In the genomic region with DNA sequence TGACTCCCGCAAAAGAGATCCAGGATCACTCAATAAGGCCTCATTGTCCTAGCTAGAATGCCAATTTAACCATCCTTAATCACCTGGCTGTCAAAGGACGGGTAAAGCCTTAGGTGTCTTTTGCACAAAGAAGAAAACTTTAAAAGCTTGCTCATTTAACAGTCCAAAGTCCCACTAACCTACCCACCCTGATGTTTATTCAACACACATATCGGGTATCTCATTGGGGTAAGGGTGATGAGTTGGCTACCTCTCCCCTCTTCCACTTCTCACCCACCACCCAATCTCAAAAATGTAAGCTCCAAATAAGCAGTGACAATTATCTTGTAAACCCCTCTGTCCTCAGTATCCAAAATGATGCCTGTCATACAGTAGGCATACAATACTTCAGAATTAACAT, we compare ENCODE assay signal across 1 cellular context.
TF ChIP-seq lines count a peak whose summit lies in the region.

No MANE protein-coding gene starts in this region.

TF ChIP-seq in K562, 482 proteins besides CTCF, POLR2A, EP300 and RAD21 (continued from another document):
- TF ChIP-seq SRF (CRISPR knock-in tag; IDR thresholded peaks at IDR 0.05), result no peak
- TF ChIP-seq, protein P1, sequence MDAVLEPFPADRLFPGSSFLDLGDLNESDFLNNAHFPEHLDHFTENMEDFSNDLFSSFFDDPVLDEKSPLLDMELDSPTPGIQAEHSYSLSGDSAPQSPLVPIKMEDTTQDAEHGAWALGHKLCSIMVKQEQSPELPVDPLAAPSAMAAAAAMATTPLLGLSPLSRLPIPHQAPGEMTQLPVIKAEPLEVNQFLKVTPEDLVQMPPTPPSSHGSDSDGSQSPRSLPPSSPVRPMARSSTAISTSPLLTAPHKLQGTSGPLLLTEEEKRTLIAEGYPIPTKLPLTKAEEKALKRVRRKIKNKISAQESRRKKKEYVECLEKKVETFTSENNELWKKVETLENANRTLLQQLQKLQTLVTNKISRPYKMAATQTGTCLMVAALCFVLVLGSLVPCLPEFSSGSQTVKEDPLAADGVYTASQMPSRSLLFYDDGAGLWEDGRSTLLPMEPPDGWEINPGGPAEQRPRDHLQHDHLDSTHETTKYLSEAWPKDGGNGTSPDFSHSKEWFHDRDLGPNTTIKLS (IDR thresholded peaks at IDR 0.05; ENCODE audit: borderline replicate concordance, low read depth), result no peak
- TF ChIP-seq ATF1 (CRISPR knock-in tag; IDR thresholded peaks at IDR 0.05), result no peak
- TF ChIP-seq ATF1 (tag; IDR thresholded peaks at IDR 0.05), result no peak
- TF ChIP-seq ARID2 (IDR thresholded peaks at IDR 0.05), result no peak
- TF ChIP-seq, protein P2, sequence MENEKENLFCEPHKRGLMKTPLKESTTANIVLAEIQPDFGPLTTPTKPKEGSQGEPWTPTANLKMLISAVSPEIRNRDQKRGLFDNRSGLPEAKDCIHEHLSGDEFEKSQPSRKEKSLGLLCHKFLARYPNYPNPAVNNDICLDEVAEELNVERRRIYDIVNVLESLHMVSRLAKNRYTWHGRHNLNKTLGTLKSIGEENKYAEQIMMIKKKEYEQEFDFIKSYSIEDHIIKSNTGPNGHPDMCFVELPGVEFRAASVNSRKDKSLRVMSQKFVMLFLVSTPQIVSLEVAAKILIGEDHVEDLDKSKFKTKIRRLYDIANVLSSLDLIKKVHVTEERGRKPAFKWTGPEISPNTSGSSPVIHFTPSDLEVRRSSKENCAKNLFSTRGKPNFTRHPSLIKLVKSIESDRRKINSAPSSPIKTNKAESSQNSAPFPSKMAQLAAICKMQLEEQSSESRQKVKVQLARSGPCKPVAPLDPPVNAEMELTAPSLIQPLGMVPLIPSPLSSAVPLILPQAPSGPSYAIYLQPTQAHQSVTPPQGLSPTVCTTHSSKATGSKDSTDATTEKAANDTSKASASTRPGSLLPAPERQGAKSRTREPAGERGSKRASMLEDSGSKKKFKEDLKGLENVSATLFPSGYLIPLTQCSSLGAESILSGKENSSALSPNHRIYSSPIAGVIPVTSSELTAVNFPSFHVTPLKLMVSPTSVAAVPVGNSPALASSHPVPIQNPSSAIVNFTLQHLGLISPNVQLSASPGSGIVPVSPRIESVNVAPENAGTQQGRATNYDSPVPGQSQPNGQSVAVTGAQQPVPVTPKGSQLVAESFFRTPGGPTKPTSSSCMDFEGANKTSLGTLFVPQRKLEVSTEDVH (IDR thresholded peaks at IDR 0.05; ENCODE audit: low read depth, partially characterized antibody), result no peak
- TF ChIP-seq CBFA2T2 (conservative IDR thresholded peaks at IDR 0.05), result no peak
- TF ChIP-seq, protein P3, sequence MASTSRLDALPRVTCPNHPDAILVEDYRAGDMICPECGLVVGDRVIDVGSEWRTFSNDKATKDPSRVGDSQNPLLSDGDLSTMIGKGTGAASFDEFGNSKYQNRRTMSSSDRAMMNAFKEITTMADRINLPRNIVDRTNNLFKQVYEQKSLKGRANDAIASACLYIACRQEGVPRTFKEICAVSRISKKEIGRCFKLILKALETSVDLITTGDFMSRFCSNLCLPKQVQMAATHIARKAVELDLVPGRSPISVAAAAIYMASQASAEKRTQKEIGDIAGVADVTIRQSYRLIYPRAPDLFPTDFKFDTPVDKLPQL (IDR thresholded peaks at IDR 0.05; ENCODE audit: extremely low read depth, insufficient read length), result no peak
- no peak for TF ChIP-seq ELF1 (tag; IDR thresholded peaks at IDR 0.05)
- TF ChIP-seq CEBPB (tag; IDR thresholded peaks at IDR 0.05), result no peak
- TF ChIP-seq ZKSCAN1 (IDR thresholded peaks at IDR 0.05; ENCODE audit: low read depth, low read length), result no peak
- TF ChIP-seq, protein P4, sequence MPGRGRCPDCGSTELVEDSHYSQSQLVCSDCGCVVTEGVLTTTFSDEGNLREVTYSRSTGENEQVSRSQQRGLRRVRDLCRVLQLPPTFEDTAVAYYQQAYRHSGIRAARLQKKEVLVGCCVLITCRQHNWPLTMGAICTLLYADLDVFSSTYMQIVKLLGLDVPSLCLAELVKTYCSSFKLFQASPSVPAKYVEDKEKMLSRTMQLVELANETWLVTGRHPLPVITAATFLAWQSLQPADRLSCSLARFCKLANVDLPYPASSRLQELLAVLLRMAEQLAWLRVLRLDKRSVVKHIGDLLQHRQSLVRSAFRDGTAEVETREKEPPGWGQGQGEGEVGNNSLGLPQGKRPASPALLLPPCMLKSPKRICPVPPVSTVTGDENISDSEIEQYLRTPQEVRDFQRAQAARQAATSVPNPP (IDR thresholded peaks at IDR 0.05; ENCODE audit: borderline replicate concordance, insufficient read depth, insufficient read length), result no peak
- no peak for TF ChIP-seq HCFC1 (IDR thresholded peaks at IDR 0.05; ENCODE audit: low read depth, low read length)
- no peak for TF ChIP-seq MEF2D (tag; conservative IDR thresholded peaks at IDR 0.05; ENCODE audit: low read depth)
- no peak for TF ChIP-seq TBL1XR1 (IDR thresholded peaks at IDR 0.05; ENCODE audit: low read length in 2 of 2)
